Comparison of ENCODE assay signal across 2 cellular contexts in the genomic region with DNA sequence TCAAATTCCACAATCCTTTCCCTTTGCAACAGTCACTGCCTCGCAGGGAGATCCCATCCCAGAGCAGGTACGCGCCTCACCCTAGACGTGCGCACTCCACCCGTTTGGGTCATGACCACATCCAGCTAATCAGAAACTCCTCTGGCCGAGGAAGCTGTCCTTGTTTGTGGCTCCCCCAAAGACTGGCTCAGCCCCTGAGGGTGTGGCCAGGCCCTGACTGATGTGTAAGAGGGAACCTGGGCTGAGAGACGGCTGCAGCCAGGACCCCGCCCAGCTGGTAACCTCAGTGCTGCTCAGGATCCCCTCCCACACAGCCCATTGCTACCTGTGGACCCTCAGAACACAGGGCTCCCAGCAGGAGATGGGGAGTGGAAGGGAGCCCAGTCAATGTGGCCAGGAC.
TF ChIP-seq lines count a peak whose summit lies in the region.

No MANE protein-coding gene starts in this region.

TF ChIP-seq in GM23338, 12 proteins besides CTCF, POLR2A, EP300 and RAD21 (continued from another document):
- TF ChIP-seq, protein P1, sequence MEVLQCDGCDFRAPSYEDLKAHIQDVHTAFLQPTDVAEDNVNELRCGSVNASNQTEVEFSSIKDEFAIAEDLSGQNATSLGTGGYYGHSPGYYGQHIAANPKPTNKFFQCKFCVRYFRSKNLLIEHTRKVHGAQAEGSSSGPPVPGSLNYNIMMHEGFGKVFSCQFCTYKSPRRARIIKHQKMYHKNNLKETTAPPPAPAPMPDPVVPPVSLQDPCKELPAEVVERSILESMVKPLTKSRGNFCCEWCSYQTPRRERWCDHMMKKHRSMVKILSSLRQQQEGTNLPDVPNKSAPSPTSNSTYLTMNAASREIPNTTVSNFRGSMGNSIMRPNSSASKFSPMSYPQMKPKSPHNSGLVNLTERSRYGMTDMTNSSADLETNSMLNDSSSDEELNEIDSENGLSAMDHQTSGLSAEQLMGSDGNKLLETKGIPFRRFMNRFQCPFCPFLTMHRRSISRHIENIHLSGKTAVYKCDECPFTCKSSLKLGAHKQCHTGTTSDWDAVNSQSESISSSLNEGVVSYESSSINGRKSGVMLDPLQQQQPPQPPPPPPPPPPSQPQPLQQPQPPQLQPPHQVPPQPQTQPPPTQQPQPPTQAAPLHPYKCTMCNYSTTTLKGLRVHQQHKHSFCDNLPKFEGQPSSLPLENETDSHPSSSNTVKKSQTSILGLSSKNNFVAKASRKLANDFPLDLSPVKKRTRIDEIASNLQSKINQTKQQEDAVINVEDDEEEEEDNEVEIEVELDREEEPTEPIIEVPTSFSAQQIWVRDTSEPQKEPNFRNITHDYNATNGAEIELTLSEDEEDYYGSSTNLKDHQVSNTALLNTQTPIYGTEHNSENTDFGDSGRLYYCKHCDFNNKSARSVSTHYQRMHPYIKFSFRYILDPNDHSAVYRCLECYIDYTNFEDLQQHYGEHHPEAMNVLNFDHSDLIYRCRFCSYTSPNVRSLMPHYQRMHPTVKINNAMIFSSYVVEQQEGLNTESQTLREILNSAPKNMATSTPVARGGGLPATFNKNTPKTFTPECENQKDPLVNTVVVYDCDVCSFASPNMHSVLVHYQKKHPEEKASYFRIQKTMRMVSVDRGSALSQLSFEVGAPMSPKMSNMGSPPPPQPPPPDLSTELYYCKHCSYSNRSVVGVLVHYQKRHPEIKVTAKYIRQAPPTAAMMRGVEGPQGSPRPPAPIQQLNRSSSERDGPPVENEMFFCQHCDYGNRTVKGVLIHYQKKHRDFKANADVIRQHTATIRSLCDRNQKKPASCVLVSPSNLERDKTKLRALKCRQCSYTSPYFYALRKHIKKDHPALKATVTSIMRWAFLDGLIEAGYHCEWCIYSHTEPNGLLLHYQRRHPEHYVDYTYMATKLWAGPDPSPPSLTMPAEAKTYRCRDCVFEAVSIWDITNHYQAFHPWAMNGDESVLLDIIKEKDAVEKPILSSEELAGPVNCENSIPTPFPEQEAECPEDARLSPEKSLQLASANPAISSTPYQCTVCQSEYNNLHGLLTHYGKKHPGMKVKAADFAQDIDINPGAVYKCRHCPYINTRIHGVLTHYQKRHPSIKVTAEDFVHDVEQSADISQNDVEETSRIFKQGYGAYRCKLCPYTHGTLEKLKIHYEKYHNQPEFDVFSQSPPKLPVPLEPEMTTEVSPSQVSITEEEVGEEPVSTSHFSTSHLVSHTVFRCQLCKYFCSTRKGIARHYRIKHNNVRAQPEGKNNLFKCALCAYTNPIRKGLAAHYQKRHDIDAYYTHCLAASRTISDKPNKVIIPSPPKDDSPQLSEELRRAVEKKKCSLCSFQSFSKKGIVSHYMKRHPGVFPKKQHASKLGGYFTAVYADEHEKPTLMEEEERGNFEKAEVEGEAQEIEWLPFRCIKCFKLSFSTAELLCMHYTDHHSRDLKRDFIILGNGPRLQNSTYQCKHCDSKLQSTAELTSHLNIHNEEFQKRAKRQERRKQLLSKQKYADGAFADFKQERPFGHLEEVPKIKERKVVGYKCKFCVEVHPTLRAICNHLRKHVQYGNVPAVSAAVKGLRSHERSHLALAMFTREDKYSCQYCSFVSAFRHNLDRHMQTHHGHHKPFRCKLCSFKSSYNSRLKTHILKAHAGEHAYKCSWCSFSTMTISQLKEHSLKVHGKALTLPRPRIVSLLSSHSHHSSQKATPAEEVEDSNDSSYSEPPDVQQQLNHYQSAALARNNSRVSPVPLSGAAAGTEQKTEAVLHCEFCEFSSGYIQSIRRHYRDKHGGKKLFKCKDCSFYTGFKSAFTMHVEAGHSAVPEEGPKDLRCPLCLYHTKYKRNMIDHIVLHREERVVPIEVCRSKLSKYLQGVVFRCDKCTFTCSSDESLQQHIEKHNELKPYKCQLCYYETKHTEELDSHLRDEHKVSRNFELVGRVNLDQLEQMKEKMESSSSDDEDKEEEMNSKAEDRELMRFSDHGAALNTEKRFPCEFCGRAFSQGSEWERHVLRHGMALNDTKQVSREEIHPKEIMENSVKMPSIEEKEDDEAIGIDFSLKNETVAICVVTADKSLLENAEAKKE (CRISPR knock-in tag; IDR thresholded peaks at IDR 0.05) = no peak
- TF ChIP-seq CREB1 (CRISPR knock-in tag; IDR thresholded peaks at IDR 0.05; ENCODE audit: low read depth) = no peak
- no peak for TF ChIP-seq NANOG (IDR thresholded peaks at IDR 0.05; ENCODE audit: borderline replicate concordance)
- TF ChIP-seq ZNF114 (CRISPR knock-in tag; IDR thresholded peaks at IDR 0.05) = no peak
- TF ChIP-seq EZH2 (IDR thresholded peaks at IDR 0.05; ENCODE audit: low read depth, unreplicated experiment) = no peak
- TF ChIP-seq ZNF331 (CRISPR knock-in tag; IDR thresholded peaks at IDR 0.05; ENCODE audit: low read depth) = no peak
- TF ChIP-seq REST (IDR thresholded peaks at IDR 0.05; ENCODE audit: unreplicated experiment) = no peak
- no peak for TF ChIP-seq JUNB (IDR thresholded peaks at IDR 0.05; ENCODE audit: unreplicated experiment)
- no peak for TF ChIP-seq POLR2AphosphoS5 (IDR thresholded peaks at IDR 0.05; ENCODE audit: low read depth)
- no peak for TF ChIP-seq EZH2phosphoT487 (IDR thresholded peaks at IDR 0.05; ENCODE audit: unreplicated experiment)
- no peak for TF ChIP-seq STAT1 (IDR thresholded peaks at IDR 0.05; ENCODE audit: unreplicated experiment)

TF ChIP-seq in WTC11, 78 proteins besides CTCF, POLR2A, EP300 and RAD21 (continued from another document):
- TF ChIP-seq, protein P2, sequence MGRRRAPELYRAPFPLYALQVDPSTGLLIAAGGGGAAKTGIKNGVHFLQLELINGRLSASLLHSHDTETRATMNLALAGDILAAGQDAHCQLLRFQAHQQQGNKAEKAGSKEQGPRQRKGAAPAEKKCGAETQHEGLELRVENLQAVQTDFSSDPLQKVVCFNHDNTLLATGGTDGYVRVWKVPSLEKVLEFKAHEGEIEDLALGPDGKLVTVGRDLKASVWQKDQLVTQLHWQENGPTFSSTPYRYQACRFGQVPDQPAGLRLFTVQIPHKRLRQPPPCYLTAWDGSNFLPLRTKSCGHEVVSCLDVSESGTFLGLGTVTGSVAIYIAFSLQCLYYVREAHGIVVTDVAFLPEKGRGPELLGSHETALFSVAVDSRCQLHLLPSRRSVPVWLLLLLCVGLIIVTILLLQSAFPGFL (CRISPR knock-in tag; IDR thresholded peaks at IDR 0.05; ENCODE audit: borderline replicate concordance) = no peak
- TF ChIP-seq KAT7 (CRISPR knock-in tag; IDR thresholded peaks at IDR 0.05; ENCODE audit: borderline replicate concordance) (no peak), PRDM15 (CRISPR knock-in tag; IDR thresholded peaks at IDR 0.05) (no peak), SP1 (CRISPR knock-in tag; conservative IDR thresholded peaks at IDR 0.05) (no peak), ZNF138 (CRISPR knock-in tag; conservative IDR thresholded peaks at IDR 0.05) (no peak), FOXJ3 (CRISPR knock-in tag; IDR thresholded peaks at IDR 0.05; ENCODE audit: borderline replicate concordance) (no peak), OVOL2 (CRISPR knock-in tag; IDR thresholded peaks at IDR 0.05; ENCODE audit: borderline replicate concordance) (no peak)
- TF ChIP-seq, protein P3, sequence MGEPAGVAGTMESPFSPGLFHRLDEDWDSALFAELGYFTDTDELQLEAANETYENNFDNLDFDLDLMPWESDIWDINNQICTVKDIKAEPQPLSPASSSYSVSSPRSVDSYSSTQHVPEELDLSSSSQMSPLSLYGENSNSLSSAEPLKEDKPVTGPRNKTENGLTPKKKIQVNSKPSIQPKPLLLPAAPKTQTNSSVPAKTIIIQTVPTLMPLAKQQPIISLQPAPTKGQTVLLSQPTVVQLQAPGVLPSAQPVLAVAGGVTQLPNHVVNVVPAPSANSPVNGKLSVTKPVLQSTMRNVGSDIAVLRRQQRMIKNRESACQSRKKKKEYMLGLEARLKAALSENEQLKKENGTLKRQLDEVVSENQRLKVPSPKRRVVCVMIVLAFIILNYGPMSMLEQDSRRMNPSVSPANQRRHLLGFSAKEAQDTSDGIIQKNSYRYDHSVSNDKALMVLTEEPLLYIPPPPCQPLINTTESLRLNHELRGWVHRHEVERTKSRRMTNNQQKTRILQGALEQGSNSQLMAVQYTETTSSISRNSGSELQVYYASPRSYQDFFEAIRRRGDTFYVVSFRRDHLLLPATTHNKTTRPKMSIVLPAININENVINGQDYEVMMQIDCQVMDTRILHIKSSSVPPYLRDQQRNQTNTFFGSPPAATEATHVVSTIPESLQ (CRISPR knock-in tag; IDR thresholded peaks at IDR 0.05) = no peak
